In the genomic region with DNA sequence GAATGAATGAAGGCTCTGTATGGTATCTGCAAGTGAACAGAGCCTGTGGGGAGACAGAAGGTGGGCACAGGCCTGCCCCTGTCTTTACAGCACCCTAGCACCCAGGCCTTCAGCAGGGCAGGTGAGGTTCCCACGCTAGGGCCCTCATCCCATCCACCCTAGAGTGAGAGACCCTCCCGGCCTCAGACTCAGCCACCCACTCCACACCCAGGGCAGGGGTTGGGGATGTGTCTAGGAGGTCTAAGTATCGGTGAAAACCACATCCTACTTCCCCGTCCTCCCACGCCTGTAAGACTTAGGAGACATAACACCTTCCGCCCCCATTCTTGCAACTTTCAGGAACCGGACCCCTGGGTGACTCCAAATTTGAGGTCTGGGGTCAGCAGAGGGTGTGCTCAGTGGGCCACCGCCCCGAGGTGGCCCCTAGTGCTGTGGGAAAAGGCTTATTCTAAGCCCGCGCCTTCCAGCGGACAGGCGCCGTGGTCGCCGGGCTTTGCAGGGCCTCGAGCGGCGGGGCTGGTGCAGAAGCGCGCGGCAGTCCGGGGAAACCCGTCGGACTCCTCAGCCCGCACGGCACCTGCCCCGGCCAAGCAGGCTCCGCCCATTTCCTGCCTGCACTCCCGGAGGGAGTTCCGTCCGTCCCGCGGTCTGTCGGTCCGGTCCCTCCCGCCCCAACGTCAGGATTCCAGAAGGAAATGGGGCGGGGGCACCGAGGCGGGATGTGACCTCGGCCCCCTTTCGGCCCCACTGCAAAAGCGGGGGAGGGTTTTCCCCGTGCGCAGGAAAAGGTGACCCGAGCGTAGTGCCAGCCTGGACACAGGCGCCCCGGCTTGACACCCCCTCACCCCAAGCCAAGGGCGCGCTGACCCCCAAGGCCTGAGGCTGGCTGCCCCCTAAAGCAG, we compare ENCODE assay signal across 8 cellular contexts. TPM values are rescaled to one million over a fixed set of nuclear protein-coding genes. Genes with fewer than 3 reads are reported as not detected.
DNase-seq lines count a peak whose midpoint lies in the region; ATAC-seq and TF ChIP-seq lines count a peak whose summit lies in the region.

No MANE protein-coding gene starts in this region.

- intact Hi-C loops in ovary (cut with DNase I), result loop anchor here in 2 of 4 donors (5.0 to 10.0 kb wide), 2 partner anchors 204 to 441 kb away; a partner anchor contains a TSS

- WGBS in ovary, 3 donors, result 5 to 14% (median 7%) methylated on average over 28 to 52 of the region's 52 CpGs

- no peak overlapping the region for H3K27ac ChIP-seq in ovary

- ATAC-seq in HG02610 (IDR thresholded peaks at IDR 0.05; ENCODE audit: unreplicated experiment), result peak; percentile 37
- ATAC-seq in activated T-cell treated with anti-CD3 and anti-CD28 coated beads, Interleukin-2, amount 50 U/mL, for 72 hours (replicated peaks in 1 of 2), result peak; percentile 23 to 33

- H3K36me3 ChIP-seq in ovary, result no peaks in the 10 kb centered on the region

- no peaks in the 10 kb centered on the region for H3K9me3 ChIP-seq in ovary

- H3K4me1 ChIP-seq in ovary (ENCODE audit: insufficient read depth), result peaks cover 16% of the 10 kb centered on the region

- peaks cover 17 to 31% of the 10 kb centered on the region in 2 donors for H3K36me3 Mint-ChIP-seq in activated T-cell treated with anti-CD3 and anti-CD28 coated beads, Interleukin-2, amount 50 U/mL, for 72 hours (ENCODE audit: insufficient read depth in 2 of 2)

- peak overlapping the region; percentile 69 for H3K27ac Mint-ChIP-seq in activated T-cell treated with anti-CD3 and anti-CD28 coated beads, Interleukin-2, amount 50 U/mL, for 72 hours

- peak; percentile 57 for DNase-seq in NCI-H1436 (lab: John Stamatoyannopoulos, UW)
- no peak for DNase-seq in NCI-H1436 treated with DMSO at 0.1 percent for 48 hours (lab: John Stamatoyannopoulos, UW)
- DNase-seq in NCI-H526 treated with DMSO at 0.1 percent for 48 hours (lab: John Stamatoyannopoulos, UW), result peak; percentile 66
- peak; percentile 84 to 86 for DNase-seq in activated T-cell treated with anti-CD3 and anti-CD28 coated beads, Interleukin-2, amount 50 U/mL, for 72 hours
- peak in 1 of 2 donors; percentile 70 for DNase-seq in foreskin fibroblast
- DNase-seq in ovary, result peak; percentile 48 to 68 (median 57)
- DNase-seq in hepatic stellate cell (ENCODE audit: low spot score), result no peak

- H3K4me1 Mint-ChIP-seq in activated T-cell treated with anti-CD3 and anti-CD28 coated beads, Interleukin-2, amount 50 U/mL, for 72 hours (ENCODE audit: low read depth), result peaks cover 68% of the 10 kb centered on the region

- TF ChIP-seq EP300 in ovary (IDR thresholded peaks at IDR 0.05), result no peak

- H3K4me3 Mint-ChIP-seq in activated T-cell treated with anti-CD3 and anti-CD28 coated beads, Interleukin-2, amount 50 U/mL, for 72 hours, result peak overlapping the region; percentile 91 to 92

- peaks cover 5% of the 10 kb centered on the region for H3K27me3 ChIP-seq in ovary

- TF ChIP-seq CTCF in foreskin fibroblast (IDR thresholded peaks at IDR 0.05; ENCODE audit: low read depth, low read length), result no peak
- TF ChIP-seq CTCF in ovary (IDR thresholded peaks at IDR 0.05), result no peak

- no peak for TF ChIP-seq POLR2A in ovary (IDR thresholded peaks at IDR 0.05)

- H3K4me3 ChIP-seq in foreskin fibroblast (ENCODE audit: low read depth in 1 of 2, low read length in 2 of 2), result peak overlapping the region; percentile 45 to 50
- H3K4me3 ChIP-seq in ovary, result peak overlapping the region; percentile 35

- H3K27me3 Mint-ChIP-seq in activated T-cell treated with anti-CD3 and anti-CD28 coated beads, Interleukin-2, amount 50 U/mL, for 72 hours (ENCODE audit: low read depth), result no peaks in the 10 kb centered on the region

- no peaks in the 10 kb centered on the region for H3K9me3 Mint-ChIP-seq in activated T-cell treated with anti-CD3 and anti-CD28 coated beads, Interleukin-2, amount 50 U/mL, for 72 hours

RNA-seq across cellular contexts. Expression of a gene that starts 0.9 kb away (rescaled TPM):
- total RNA-seq in activated T-cell treated with anti-CD3 and anti-CD28 coated beads, Interleukin-2, amount 50 U/mL, for 72 hours, result 10 to 100 TPM; 54.6 to 77.0 TPM
- 1 to 10 TPM in 2 of 7 donors, under 1 TPM in 5; 0.20 to 3.1 (median 0.65) TPM for total RNA-seq in ovary
- polyA plus RNA-seq in ovary, result under 1 TPM; 0.27 to 0.50 TPM

RNA-seq across cellular contexts. Expression of a gene that starts 2.4 kb away (rescaled TPM):
- total RNA-seq in activated T-cell treated with anti-CD3 and anti-CD28 coated beads, Interleukin-2, amount 50 U/mL, for 72 hours, result 10 to 100 TPM; 77.5 to 95.7 TPM
- total RNA-seq in ovary, result 10 to 100 TPM; 46.5 to 84.9 (median 73.4) TPM
- polyA plus RNA-seq in ovary, result 10 to 100 TPM; 60.0 to 61.6 TPM

RNA-seq across cellular contexts. Expression of a gene that starts 8.8 kb away (rescaled TPM):
- 10 to 100 TPM; 20.0 to 20.6 TPM for total RNA-seq in activated T-cell treated with anti-CD3 and anti-CD28 coated beads, Interleukin-2, amount 50 U/mL, for 72 hours
- 10 to 100 TPM in 5 of 7 donors, 1 to 10 TPM in 2; 6.3 to 24.7 (median 22.3) TPM for total RNA-seq in ovary
- 10 to 100 TPM in 1 of 2 donors, 1 to 10 TPM in 1; 2.5 to 14.0 TPM for polyA plus RNA-seq in ovary

RNA-seq across cellular contexts. Expression of a gene that starts 22.4 kb away (rescaled TPM):
- 10 to 100 TPM; 27.9 to 33.1 TPM for total RNA-seq in activated T-cell treated with anti-CD3 and anti-CD28 coated beads, Interleukin-2, amount 50 U/mL, for 72 hours
- total RNA-seq in ovary, result 10 to 100 TPM; 32.0 to 58.6 (median 47.0) TPM
- 10 to 100 TPM in 1 of 2 donors, 1 to 10 TPM in 1; 6.6 to 54.4 TPM for polyA plus RNA-seq in ovary

RNA-seq across cellular contexts. Expression of a gene that starts 57.4 kb away (rescaled TPM):
- total RNA-seq in activated T-cell treated with anti-CD3 and anti-CD28 coated beads, Interleukin-2, amount 50 U/mL, for 72 hours, result 10 to 100 TPM; 28.6 to 35.6 TPM
- total RNA-seq in ovary, result 1 to 10 TPM in 6 of 7 donors, under 1 TPM in 1; 0.60 to 2.8 (median 1.8) TPM
- polyA plus RNA-seq in ovary, result under 1 TPM; 0.20 to 0.61 TPM

Comparison
In these comparisons a context has a peak if more than half of its experiments do, and no peak if none do; other contexts are left out.
1. DNase-seq: peak in NCI-H1436 (single experiment), NCI-H526 treated with DMSO at 0.1 percent for 48 hours (single experiment), activated T-cell treated with anti-CD3 and anti-CD28 coated beads, Interleukin-2, amount 50 U/mL, for 72 hours (2 of 2) and ovary (5 of 5); none in NCI-H1436 treated with DMSO at 0.1 percent for 48 hours (single experiment) and hepatic stellate cell (single experiment).
2. RNA of a gene that starts 0.9 kb away (total RNA-seq): 54.6 to 77.0 TPM in activated T-cell treated with anti-CD3 and anti-CD28 coated beads, Interleukin-2, amount 50 U/mL, for 72 hours; 0.20 to 3.1 TPM in ovary; every median in the first group is over 10 times any median in the second.